Comparison of ENCODE assay signal across 39 cellular contexts in genomic region chr13:71536201-71536600, GRCh38.
"Had no signal": no experiment of that assay in that cellular context is flagged by ENCODE, and none has a peak within 500 bp of the region (broad histone marks: within the 10 kb centered on the region; RNA-seq: fewer than 3 reads in every experiment).

No MANE protein-coding gene starts in this region.

- H3K4me1 Mint-ChIP-seq: activated naive CD4-positive, alpha-beta T cell treated with anti-CD3 and anti-CD28 coated beads, Interleukin-2, amount 10 ng/mL, durations not matched to agents 7 days and 5 days; activated naive CD4-positive, alpha-beta T cell treated with anti-CD3 and anti-CD28 coated beads, Interleukin-2, amount 50 U/mL, for 24 hours; activated naive CD8-positive, alpha-beta T cell treated with anti-CD3 and anti-CD28 coated beads for 36 hours; activated naive CD8-positive, alpha-beta T cell treated with anti-CD3 and anti-CD28 coated beads, Interleukin-2, amount 10 ng/mL, durations not matched to agents 7 days and 5 days; activated naive CD8-positive, alpha-beta T cell treated with anti-CD3 and anti-CD28 coated beads, Interleukin-2, amount 50 U/mL, for 24 hours; activated T-helper 17 cell treated with anti-CD3 and anti-CD28 coated beads, Interleukin-2, amount 50 U/mL, for 72 hours; central memory CD8-positive, alpha-beta T cell had no signal

- H3K36me3 ChIP-seq: adrenal gland, ascending aorta, brain microvascular endothelial cell, breast epithelium, cardiac muscle cell had no signal

- H3K27me3 ChIP-seq: adrenal gland, ascending aorta, body of pancreas, brain microvascular endothelial cell, breast epithelium, cardiac muscle cell had no signal

- H3K27me3 Mint-ChIP-seq: activated naive CD4-positive, alpha-beta T cell treated with anti-CD3 and anti-CD28 coated beads, Interleukin-2, amount 10 ng/mL, durations not matched to agents 7 days and 5 days; activated naive CD4-positive, alpha-beta T cell treated with anti-CD3 and anti-CD28 coated beads, Interleukin-2, amount 50 U/mL, for 24 hours; activated naive CD8-positive, alpha-beta T cell; activated naive CD8-positive, alpha-beta T cell treated with anti-CD3 and anti-CD28 coated beads for 36 hours; activated naive CD8-positive, alpha-beta T cell treated with anti-CD3 and anti-CD28 coated beads, Interleukin-2, amount 10 ng/mL, durations not matched to agents 7 days and 5 days; activated naive CD8-positive, alpha-beta T cell treated with anti-CD3 and anti-CD28 coated beads, Interleukin-2, amount 50 U/mL, for 24 hours; activated T-cell treated with anti-CD3 and anti-CD28 coated beads, Interleukin-2, amount 50 U/mL, for 24 hours; activated T-helper 17 cell treated with anti-CD3 and anti-CD28 coated beads, Interleukin-2, amount 50 U/mL, for 72 hours; brain; central memory CD8-positive, alpha-beta T cell had no signal

- H3K27ac ChIP-seq: adrenal gland, ascending aorta, body of pancreas, brain microvascular endothelial cell, breast epithelium, cardiac muscle cell had no signal

- H3K27ac Mint-ChIP-seq: activated naive CD4-positive, alpha-beta T cell treated with anti-CD3 and anti-CD28 coated beads for 36 hours; activated naive CD4-positive, alpha-beta T cell treated with anti-CD3 and anti-CD28 coated beads, Interleukin-2, amount 10 ng/mL, durations not matched to agents 7 days and 5 days; activated naive CD4-positive, alpha-beta T cell treated with anti-CD3 and anti-CD28 coated beads, Interleukin-2, amount 50 U/mL, for 24 hours; activated naive CD4-positive, alpha-beta T cell treated with anti-CD3 and anti-CD28 coated beads, Interleukin-2, amount 50 U/mL, for 72 hours; activated naive CD8-positive, alpha-beta T cell; activated naive CD8-positive, alpha-beta T cell treated with anti-CD3 and anti-CD28 coated beads for 36 hours; activated naive CD8-positive, alpha-beta T cell treated with anti-CD3 and anti-CD28 coated beads, Interleukin-2, amount 10 ng/mL, durations not matched to agents 7 days and 5 days; activated naive CD8-positive, alpha-beta T cell treated with anti-CD3 and anti-CD28 coated beads, Interleukin-2, amount 50 U/mL, for 24 hours; activated T-cell treated with anti-CD3 and anti-CD28 coated beads, Interleukin-2, amount 50 U/mL, for 24 hours; activated T-cell treated with anti-CD3 and anti-CD28 coated beads, Interleukin-2, amount 50 U/mL, for 72 hours; activated T-helper 1 cell treated with anti-CD3 and anti-CD28 coated beads, Interleukin-12 subunit alpha, Interleukin-12 subunit beta, Interleukin-2, Interleukin-4 antibody, amounts not matched to agents 30 ng/mL and 10 ng/mL and 1 ng/mL, durations not matched to agents 14 hours and 24 hours and 36 hours; activated T-helper 17 cell treated with anti-CD3 and anti-CD28 coated beads, Interleukin-2, amount 50 U/mL, for 72 hours; activated T-helper 2 cell treated with anti-CD3 and anti-CD28 coated beads, Interferon-gamma antibody, Interleukin-2, Interleukin-4, amounts not matched to agents 10 μg/mL and 5 μg/mL and 100 μg/mL, durations not matched to agents 14 hours and 24 hours and 36 hours; brain had no signal

- H3K36me3 Mint-ChIP-seq: activated naive CD4-positive, alpha-beta T cell treated with anti-CD3 and anti-CD28 coated beads, Interleukin-2, amount 10 ng/mL, durations not matched to agents 7 days and 5 days; activated naive CD4-positive, alpha-beta T cell treated with anti-CD3 and anti-CD28 coated beads, Interleukin-2, amount 50 U/mL, for 24 hours; activated naive CD4-positive, alpha-beta T cell treated with anti-CD3 and anti-CD28 coated beads, Interleukin-2, amount 50 U/mL, for 72 hours; activated naive CD8-positive, alpha-beta T cell; activated naive CD8-positive, alpha-beta T cell treated with anti-CD3 and anti-CD28 coated beads for 36 hours; activated naive CD8-positive, alpha-beta T cell treated with anti-CD3 and anti-CD28 coated beads, Interleukin-2, amount 10 ng/mL, durations not matched to agents 7 days and 5 days; brain had no signal

- FAIRE-seq: astrocyte, bronchial epithelial cell had no signal

- H3K9me3 Mint-ChIP-seq: activated naive CD4-positive, alpha-beta T cell treated with anti-CD3 and anti-CD28 coated beads for 36 hours; activated naive CD4-positive, alpha-beta T cell treated with anti-CD3 and anti-CD28 coated beads, Interleukin-2, amount 10 ng/mL, durations not matched to agents 7 days and 5 days; activated naive CD4-positive, alpha-beta T cell treated with anti-CD3 and anti-CD28 coated beads, Interleukin-2, amount 50 U/mL, for 24 hours; activated naive CD8-positive, alpha-beta T cell treated with anti-CD3 and anti-CD28 coated beads for 36 hours; activated naive CD8-positive, alpha-beta T cell treated with anti-CD3 and anti-CD28 coated beads, Interleukin-2, amount 10 ng/mL, durations not matched to agents 7 days and 5 days; activated naive CD8-positive, alpha-beta T cell treated with anti-CD3 and anti-CD28 coated beads, Interleukin-2, amount 50 U/mL, for 24 hours; activated T-cell treated with anti-CD3 and anti-CD28 coated beads, Interleukin-2, amount 50 U/mL, for 24 hours; activated T-helper 1 cell treated with anti-CD3 and anti-CD28 coated beads, Interleukin-12 subunit alpha, Interleukin-12 subunit beta, Interleukin-2, Interleukin-4 antibody, amounts not matched to agents 30 ng/mL and 10 ng/mL and 1 ng/mL, durations not matched to agents 14 hours and 24 hours and 36 hours; activated T-helper 2 cell treated with anti-CD3 and anti-CD28 coated beads, Interferon-gamma antibody, Interleukin-2, Interleukin-4, amounts not matched to agents 10 μg/mL and 5 μg/mL and 100 μg/mL, durations not matched to agents 14 hours and 24 hours and 36 hours; brain had no signal

- H3K9me3 ChIP-seq: ascending aorta, body of pancreas, breast epithelium had no signal

- DNase-seq: activated effector memory CD4-positive, alpha-beta T cell treated with anti-CD3 and anti-CD28 coated beads, Interleukin-2, amount 50 U/mL, for 16 hours; activated effector memory CD4-positive, alpha-beta T cell treated with Interleukin-2 at 50 U/mL for 16 hours; activated gamma-delta T cell; activated gamma-delta T cell treated with Interleukin-2 at 50 U/mL for 16 hours; activated naive CD4-positive, alpha-beta T cell; activated naive CD4-positive, alpha-beta T cell treated with anti-CD3 and anti-CD28 coated beads for 36 hours; activated naive CD4-positive, alpha-beta T cell treated with anti-CD3 and anti-CD28 coated beads, Interleukin-2, amount 10 ng/mL, durations not matched to agents 7 days and 5 days; activated naive CD4-positive, alpha-beta T cell treated with anti-CD3 and anti-CD28 coated beads, Interleukin-2, amount 50 U/mL, for 16 hours; activated naive CD4-positive, alpha-beta T cell treated with Interleukin-2 at 50 U/mL for 16 hours; activated naive CD8-positive, alpha-beta T cell treated with anti-CD3 and anti-CD28 coated beads for 36 hours; activated naive CD8-positive, alpha-beta T cell treated with anti-CD3 and anti-CD28 coated beads, Interleukin-2, amount 10 ng/mL, durations not matched to agents 7 days and 5 days; activated naive CD8-positive, alpha-beta T cell treated with anti-CD3 and anti-CD28 coated beads, Interleukin-2, amount 50 U/mL, for 24 hours; activated T-cell treated with anti-CD3 and anti-CD28 coated beads, Interleukin-2, amount 50 U/mL, for 1 hour; activated T-cell treated with anti-CD3 and anti-CD28 coated beads, Interleukin-2, amount 50 U/mL, for 24 hours; activated T-cell treated with anti-CD3 and anti-CD28 coated beads, Interleukin-2, amount 50 U/mL, for 4 hours; activated T-cell treated with anti-CD3 and anti-CD28 coated beads, Interleukin-2, amount 50 U/mL, for 48 hours; activated T-cell treated with anti-CD3 and anti-CD28 coated beads, Interleukin-2, amount 50 U/mL, for 72 hours; adrenal gland; amniotic stem cell; amygdala; anterior cingulate cortex; aorta; body of pancreas; brain microvascular endothelial cell; caudate nucleus; central memory CD4-positive, alpha-beta T cell had no signal

- H3K4me1 ChIP-seq: adrenal gland, ascending aorta, body of pancreas, breast epithelium had no signal

- H3K4me3 Mint-ChIP-seq: activated naive CD4-positive, alpha-beta T cell treated with anti-CD3 and anti-CD28 coated beads for 36 hours; activated naive CD4-positive, alpha-beta T cell treated with anti-CD3 and anti-CD28 coated beads, Interleukin-2, amount 10 ng/mL, durations not matched to agents 7 days and 5 days; activated naive CD4-positive, alpha-beta T cell treated with anti-CD3 and anti-CD28 coated beads, Interleukin-2, amount 50 U/mL, for 24 hours; activated naive CD8-positive, alpha-beta T cell; activated naive CD8-positive, alpha-beta T cell treated with anti-CD3 and anti-CD28 coated beads for 36 hours; activated naive CD8-positive, alpha-beta T cell treated with anti-CD3 and anti-CD28 coated beads, Interleukin-2, amount 10 ng/mL, durations not matched to agents 7 days and 5 days; activated naive CD8-positive, alpha-beta T cell treated with anti-CD3 and anti-CD28 coated beads, Interleukin-2, amount 50 U/mL, for 24 hours; activated T-cell treated with anti-CD3 and anti-CD28 coated beads, Interleukin-2, amount 50 U/mL, for 24 hours; activated T-cell treated with anti-CD3 and anti-CD28 coated beads, Interleukin-2, amount 50 U/mL, for 4 hours; activated T-cell treated with anti-CD3 and anti-CD28 coated beads, Interleukin-2, amount 50 U/mL, for 72 hours; activated T-helper 1 cell treated with anti-CD3 and anti-CD28 coated beads, Interleukin-12 subunit alpha, Interleukin-12 subunit beta, Interleukin-2, Interleukin-4 antibody, amounts not matched to agents 30 ng/mL and 10 ng/mL and 1 ng/mL, durations not matched to agents 14 hours and 24 hours and 36 hours; activated T-helper 17 cell treated with anti-CD3 and anti-CD28 coated beads, Interleukin-2, amount 50 U/mL, for 72 hours; brain; central memory CD8-positive, alpha-beta T cell had no signal

- ATAC-seq: activated naive CD4-positive, alpha-beta T cell treated with anti-CD3 and anti-CD28 coated beads, Interleukin-2, amount 50 U/mL, for 72 hours; activated naive CD8-positive, alpha-beta T cell treated with anti-CD3 and anti-CD28 coated beads, Interleukin-2, amount 50 U/mL, for 24 hours; activated T-cell treated with anti-CD3 and anti-CD28 coated beads, Interleukin-2, amount 50 U/mL, for 4 hours; activated T-cell treated with anti-CD3 and anti-CD28 coated beads, Interleukin-2, amount 50 U/mL, for 72 hours; activated T-helper 17 cell treated with anti-CD3 and anti-CD28 coated beads, Interleukin-2, amount 50 U/mL, for 72 hours; body of pancreas had no signal

- H3K4me3 ChIP-seq: adrenal gland, ascending aorta, body of pancreas, breast epithelium, cardiac muscle cell had no signal
